Comparison of ENCODE assay signal across 1 cellular context in genomic region chr10:132162021-132162531, GRCh38.
TF ChIP-seq lines count a peak whose summit lies in the region.

No MANE protein-coding gene starts in this region.

TF ChIP-seq in SK-N-SH treated with all-trans-retinoic acid at 6 μM for 48 hours, 23 proteins besides CTCF, POLR2A, EP300 and RAD21 (continued from another document):
- no peak for TF ChIP-seq PATZ1 (CRISPR knock-in tag; IDR thresholded peaks at IDR 0.05; ENCODE audit: borderline replicate concordance)
- TF ChIP-seq ISL1 (CRISPR knock-in tag; IDR thresholded peaks at IDR 0.05) = no peak
